ENCODE assay signal across 1 cellular context in the genomic region with DNA sequence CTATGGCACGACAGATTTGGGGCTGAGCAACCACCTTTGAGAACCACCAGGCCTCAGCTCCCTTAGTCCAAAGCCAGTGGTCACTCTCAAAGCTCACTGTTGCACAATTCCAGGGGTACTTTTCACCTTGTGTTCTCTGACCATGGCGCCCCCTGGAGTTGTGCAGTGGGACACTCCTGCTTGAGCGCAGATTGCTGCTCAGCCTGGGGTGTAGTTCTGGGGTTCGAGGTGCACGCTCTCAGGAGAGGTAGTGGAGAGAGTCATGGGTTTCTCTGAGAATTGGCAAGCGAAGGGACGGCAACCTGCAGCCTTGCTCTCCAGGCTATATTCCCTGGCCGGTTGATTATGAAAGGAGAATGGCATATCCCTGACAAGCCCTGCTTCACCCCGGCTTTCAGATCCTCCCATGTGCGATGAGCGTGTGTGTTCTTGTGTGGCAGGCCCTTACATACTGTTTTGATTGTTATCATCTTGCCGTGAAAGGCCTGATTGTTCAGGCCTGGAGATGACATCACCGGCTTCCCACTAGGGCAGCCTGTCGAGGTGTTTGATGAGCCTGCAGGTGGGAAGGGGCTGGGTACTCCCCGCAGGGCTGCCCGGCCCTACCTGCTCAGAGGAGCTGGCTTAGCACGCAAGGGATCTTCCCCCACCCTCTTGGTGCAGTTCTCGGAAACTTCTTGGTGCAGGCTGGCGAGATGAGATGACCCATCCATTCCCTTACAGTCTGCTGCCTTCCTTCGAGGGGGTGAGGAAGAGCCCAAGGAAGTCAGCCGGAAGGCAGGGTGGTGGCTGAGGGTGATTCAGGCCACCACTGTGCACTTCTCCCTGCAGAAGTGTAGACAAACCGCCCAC.
TF ChIP-seq lines count a peak whose summit lies in the region.

No MANE protein-coding gene starts in this region.

TF ChIP-seq in HepG2, 621 proteins besides CTCF, POLR2A, EP300 and RAD21 (continued from another document):
- TF ChIP-seq, protein P1, sequence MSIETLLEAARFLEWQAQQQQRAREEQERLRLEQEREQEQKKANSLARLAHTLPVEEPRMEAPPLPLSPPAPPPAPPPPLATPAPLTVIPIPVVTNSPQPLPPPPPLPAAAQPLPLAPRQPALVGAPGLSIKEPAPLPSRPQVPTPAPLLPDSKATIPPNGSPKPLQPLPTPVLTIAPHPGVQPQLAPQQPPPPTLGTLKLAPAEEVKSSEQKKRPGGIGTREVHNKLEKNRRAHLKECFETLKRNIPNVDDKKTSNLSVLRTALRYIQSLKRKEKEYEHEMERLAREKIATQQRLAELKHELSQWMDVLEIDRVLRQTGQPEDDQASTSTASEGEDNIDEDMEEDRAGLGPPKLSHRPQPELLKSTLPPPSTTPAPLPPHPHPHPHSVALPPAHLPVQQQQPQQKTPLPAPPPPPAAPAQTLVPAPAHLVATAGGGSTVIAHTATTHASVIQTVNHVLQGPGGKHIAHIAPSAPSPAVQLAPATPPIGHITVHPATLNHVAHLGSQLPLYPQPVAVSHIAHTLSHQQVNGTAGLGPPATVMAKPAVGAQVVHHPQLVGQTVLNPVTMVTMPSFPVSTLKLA (IDR thresholded peaks at IDR 0.05): peak; percentile 52; the same call in 1 of the 2 replicates
- TF ChIP-seq ONECUT2 (CRISPR knock-in tag; IDR thresholded peaks at IDR 0.05) (no peak), CREM (IDR thresholded peaks at IDR 0.05) (peak; percentile 69; the same call in 1 of the 2 replicates), CREM (CRISPR knock-in tag; IDR thresholded peaks at IDR 0.05) (no peak), ASH2L (IDR thresholded peaks at IDR 0.05; ENCODE audit: insufficient read length, low read depth, low read length) (peak; percentile 52), ZNF589 (CRISPR knock-in tag; conservative IDR thresholded peaks at IDR 0.05) (0 out of 2 replicates have a peak, but pooled peaks have one; percentile 51), RAD51 (IDR thresholded peaks at IDR 0.05; ENCODE audit: borderline replicate concordance) (no peak), ZNF546 (CRISPR knock-in tag; conservative IDR thresholded peaks at IDR 0.05) (0 out of 2 replicates have a peak, but pooled peaks have one; percentile 16), SRY (CRISPR knock-in tag; IDR thresholded peaks at IDR 0.05) (no peak), ATF7 (IDR thresholded peaks at IDR 0.05) (peak; percentile 93), ATF7 (CRISPR knock-in tag; IDR thresholded peaks at IDR 0.05) (peak; percentile 99), ZNF138 (CRISPR knock-in tag; IDR thresholded peaks at IDR 0.05; ENCODE audit: low read depth) (peak; percentile 82; the same call in 1 of the 2 replicates), ETV5 (CRISPR knock-in tag; IDR thresholded peaks at IDR 0.05; ENCODE audit: borderline replicate concordance) (peak; percentile 35; the same call in 1 of the 2 replicates), ZNF660 (CRISPR knock-in tag; IDR thresholded peaks at IDR 0.05; ENCODE audit: borderline replicate concordance, low read depth) (no peak), ZMYM2 (CRISPR knock-in tag; IDR thresholded peaks at IDR 0.05) (no peak), ARNTL (CRISPR knock-in tag; IDR thresholded peaks at IDR 0.05) (peak; percentile 85)
- TF ChIP-seq, protein P2, sequence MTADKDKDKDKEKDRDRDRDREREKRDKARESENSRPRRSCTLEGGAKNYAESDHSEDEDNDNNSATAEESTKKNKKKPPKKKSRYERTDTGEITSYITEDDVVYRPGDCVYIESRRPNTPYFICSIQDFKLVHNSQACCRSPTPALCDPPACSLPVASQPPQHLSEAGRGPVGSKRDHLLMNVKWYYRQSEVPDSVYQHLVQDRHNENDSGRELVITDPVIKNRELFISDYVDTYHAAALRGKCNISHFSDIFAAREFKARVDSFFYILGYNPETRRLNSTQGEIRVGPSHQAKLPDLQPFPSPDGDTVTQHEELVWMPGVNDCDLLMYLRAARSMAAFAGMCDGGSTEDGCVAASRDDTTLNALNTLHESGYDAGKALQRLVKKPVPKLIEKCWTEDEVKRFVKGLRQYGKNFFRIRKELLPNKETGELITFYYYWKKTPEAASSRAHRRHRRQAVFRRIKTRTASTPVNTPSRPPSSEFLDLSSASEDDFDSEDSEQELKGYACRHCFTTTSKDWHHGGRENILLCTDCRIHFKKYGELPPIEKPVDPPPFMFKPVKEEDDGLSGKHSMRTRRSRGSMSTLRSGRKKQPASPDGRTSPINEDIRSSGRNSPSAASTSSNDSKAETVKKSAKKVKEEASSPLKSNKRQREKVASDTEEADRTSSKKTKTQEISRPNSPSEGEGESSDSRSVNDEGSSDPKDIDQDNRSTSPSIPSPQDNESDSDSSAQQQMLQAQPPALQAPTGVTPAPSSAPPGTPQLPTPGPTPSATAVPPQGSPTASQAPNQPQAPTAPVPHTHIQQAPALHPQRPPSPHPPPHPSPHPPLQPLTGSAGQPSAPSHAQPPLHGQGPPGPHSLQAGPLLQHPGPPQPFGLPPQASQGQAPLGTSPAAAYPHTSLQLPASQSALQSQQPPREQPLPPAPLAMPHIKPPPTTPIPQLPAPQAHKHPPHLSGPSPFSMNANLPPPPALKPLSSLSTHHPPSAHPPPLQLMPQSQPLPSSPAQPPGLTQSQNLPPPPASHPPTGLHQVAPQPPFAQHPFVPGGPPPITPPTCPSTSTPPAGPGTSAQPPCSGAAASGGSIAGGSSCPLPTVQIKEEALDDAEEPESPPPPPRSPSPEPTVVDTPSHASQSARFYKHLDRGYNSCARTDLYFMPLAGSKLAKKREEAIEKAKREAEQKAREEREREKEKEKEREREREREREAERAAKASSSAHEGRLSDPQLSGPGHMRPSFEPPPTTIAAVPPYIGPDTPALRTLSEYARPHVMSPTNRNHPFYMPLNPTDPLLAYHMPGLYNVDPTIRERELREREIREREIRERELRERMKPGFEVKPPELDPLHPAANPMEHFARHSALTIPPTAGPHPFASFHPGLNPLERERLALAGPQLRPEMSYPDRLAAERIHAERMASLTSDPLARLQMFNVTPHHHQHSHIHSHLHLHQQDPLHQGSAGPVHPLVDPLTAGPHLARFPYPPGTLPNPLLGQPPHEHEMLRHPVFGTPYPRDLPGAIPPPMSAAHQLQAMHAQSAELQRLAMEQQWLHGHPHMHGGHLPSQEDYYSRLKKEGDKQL (CRISPR knock-in tag; IDR thresholded peaks at IDR 0.05; ENCODE audit: low read depth): peak; percentile 66
- TF ChIP-seq, protein P3, sequence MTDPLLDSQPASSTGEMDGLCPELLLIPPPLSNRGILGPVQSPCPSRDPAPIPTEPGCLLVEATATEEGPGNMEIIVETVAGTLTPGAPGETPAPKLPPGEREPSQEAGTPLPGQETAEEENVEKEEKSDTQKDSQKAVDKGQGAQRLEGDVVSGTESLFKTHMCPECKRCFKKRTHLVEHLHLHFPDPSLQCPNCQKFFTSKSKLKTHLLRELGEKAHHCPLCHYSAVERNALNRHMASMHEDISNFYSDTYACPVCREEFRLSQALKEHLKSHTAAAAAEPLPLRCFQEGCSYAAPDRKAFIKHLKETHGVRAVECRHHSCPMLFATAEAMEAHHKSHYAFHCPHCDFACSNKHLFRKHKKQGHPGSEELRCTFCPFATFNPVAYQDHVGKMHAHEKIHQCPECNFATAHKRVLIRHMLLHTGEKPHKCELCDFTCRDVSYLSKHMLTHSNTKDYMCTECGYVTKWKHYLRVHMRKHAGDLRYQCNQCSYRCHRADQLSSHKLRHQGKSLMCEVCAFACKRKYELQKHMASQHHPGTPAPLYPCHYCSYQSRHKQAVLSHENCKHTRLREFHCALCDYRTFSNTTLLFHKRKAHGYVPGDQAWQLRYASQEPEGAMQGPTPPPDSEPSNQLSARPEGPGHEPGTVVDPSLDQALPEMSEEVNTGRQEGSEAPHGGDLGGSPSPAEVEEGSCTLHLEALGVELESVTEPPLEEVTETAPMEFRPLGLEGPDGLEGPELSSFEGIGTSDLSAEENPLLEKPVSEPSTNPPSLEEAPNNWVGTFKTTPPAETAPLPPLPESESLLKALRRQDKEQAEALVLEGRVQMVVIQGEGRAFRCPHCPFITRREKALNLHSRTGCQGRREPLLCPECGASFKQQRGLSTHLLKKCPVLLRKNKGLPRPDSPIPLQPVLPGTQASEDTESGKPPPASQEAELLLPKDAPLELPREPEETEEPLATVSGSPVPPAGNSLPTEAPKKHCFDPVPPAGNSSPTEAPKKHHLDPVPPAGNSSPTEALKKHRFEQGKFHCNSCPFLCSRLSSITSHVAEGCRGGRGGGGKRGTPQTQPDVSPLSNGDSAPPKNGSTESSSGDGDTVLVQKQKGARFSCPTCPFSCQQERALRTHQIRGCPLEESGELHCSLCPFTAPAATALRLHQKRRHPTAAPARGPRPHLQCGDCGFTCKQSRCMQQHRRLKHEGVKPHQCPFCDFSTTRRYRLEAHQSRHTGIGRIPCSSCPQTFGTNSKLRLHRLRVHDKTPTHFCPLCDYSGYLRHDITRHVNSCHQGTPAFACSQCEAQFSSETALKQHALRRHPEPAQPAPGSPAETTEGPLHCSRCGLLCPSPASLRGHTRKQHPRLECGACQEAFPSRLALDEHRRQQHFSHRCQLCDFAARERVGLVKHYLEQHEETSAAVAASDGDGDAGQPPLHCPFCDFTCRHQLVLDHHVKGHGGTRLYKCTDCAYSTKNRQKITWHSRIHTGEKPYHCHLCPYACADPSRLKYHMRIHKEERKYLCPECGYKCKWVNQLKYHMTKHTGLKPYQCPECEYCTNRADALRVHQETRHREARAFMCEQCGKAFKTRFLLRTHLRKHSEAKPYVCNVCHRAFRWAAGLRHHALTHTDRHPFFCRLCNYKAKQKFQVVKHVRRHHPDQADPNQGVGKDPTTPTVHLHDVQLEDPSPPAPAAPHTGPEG (CRISPR knock-in tag; IDR thresholded peaks at IDR 0.05): peak; percentile 75; the same call in 1 of the 2 replicates
- TF ChIP-seq, protein P4, sequence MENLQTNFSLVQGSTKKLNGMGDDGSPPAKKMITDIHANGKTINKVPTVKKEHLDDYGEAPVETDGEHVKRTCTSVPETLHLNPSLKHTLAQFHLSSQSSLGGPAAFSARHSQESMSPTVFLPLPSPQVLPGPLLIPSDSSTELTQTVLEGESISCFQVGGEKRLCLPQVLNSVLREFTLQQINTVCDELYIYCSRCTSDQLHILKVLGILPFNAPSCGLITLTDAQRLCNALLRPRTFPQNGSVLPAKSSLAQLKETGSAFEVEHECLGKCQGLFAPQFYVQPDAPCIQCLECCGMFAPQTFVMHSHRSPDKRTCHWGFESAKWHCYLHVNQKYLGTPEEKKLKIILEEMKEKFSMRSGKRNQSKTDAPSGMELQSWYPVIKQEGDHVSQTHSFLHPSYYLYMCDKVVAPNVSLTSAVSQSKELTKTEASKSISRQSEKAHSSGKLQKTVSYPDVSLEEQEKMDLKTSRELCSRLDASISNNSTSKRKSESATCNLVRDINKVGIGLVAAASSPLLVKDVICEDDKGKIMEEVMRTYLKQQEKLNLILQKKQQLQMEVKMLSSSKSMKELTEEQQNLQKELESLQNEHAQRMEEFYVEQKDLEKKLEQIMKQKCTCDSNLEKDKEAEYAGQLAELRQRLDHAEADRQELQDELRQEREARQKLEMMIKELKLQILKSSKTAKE (CRISPR knock-in tag; IDR thresholded peaks at IDR 0.05; ENCODE audit: borderline replicate concordance): no peak
